ENCODE assay signal across 20 cellular contexts in the genomic region with DNA sequence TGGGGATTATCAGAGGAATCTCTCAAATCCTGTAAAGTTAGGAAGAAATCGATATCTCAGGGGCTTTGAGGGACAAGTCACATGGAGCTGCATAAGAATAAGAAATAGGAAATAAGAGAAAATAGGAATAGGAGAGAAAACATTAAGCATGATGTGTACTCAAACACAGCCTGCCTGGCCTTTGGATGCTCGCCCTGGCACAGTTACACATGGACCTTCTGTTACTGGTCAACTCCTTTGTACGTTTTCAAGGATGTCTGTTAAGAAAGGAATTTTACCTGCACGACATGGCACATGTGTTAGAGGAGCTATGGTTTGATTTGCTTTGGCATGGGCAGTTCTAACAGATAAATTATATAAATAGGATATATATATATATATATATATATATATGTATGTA.
"Had no signal": no experiment of that assay in that cellular context is flagged by ENCODE, and none has a peak within 500 bp of the region (broad histone marks: within the 10 kb centered on the region; RNA-seq: fewer than 3 reads in every experiment).

No MANE protein-coding gene starts in this region.

- H3K4me3 ChIP-seq: coronary artery, dorsolateral prefrontal cortex, esophagus muscularis mucosa, gastrocnemius medialis, heart right ventricle, left lung, lower lobe of right lung, mucosa of descending colon had no signal

- H3K36me3 ChIP-seq: esophagus muscularis mucosa, gastrocnemius medialis, heart right ventricle, left lung, lower lobe of right lung had no signal

- ATAC-seq: gastrocnemius medialis; heart right ventricle; left cardiac atrium; left lung; left ventricle myocardium superior; lower lobe of right lung; mucosa of descending colon; naive thymus-derived CD8-positive, alpha-beta T cell had no signal

- H3K27me3 ChIP-seq: dorsolateral prefrontal cortex, esophagus muscularis mucosa, gastrocnemius medialis, heart right ventricle, left lung had no signal

- H3K27ac ChIP-seq: coronary artery, dorsolateral prefrontal cortex, esophagus muscularis mucosa, gastrocnemius medialis, heart right ventricle, left lung, lower lobe of right lung had no signal

- H3K4me1 ChIP-seq: esophagus muscularis mucosa, gastrocnemius medialis, heart right ventricle, left lung, lower lobe of right lung had no signal

- DNase-seq: dermis blood vessel endothelial cell; effector CD4-positive, alpha-beta T cell; effector memory CD4-positive, alpha-beta T cell; foreskin melanocyte; gastrocnemius medialis; glutamatergic neuron; head of caudate nucleus; heart right ventricle; hippocampal formation; left cardiac atrium; left lung; left ventricle myocardium superior; lower lobe of right lung; mesenchymal stem cell; mucosa of descending colon; naive B cell; naive thymus-derived CD8-positive, alpha-beta T cell had no signal

- H3K9me3 ChIP-seq: esophagus muscularis mucosa, gastrocnemius medialis, lower lobe of right lung, mucosa of descending colon had no signal
